In the genomic region with DNA sequence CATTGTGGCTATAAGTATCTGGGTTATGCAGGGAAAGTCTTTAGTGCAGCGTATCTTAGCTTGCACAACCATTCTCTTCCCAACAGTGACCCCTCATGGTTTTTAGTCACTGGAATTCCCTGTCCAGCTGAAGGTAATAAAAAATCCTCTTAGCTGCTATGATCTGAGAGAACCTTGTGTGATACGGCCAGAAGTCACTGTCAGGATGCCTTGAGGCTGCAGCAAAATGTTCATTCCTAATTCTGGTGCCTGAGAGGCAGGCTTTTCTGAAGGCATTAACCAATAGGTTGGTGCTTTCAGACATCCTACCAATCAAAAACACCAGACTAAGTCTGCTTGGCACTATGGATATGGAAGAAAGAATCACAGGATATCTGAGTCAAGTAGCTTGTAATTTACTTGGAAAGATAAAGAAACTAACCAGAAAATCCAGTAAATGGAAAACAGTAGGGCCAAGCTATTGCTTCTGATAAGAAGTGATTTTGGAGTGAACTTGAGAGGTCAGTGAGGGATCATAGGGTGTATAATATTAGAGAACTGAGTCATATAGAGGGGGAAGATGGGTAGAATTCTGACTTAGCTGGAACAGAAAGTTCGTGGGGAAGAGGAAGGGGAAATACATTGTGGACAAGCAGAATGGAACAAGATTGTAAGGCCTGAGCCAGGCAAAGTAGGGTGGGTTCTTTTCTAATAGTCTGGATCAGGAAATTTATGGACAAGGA, we compare ENCODE assay signal across 14 cellular contexts.
DNase-seq lines count a peak whose midpoint lies in the region; ATAC-seq and TF ChIP-seq lines count a peak whose summit lies in the region.
"Had no signal": no experiment of that assay in that cellular context is flagged by ENCODE, and none has a peak within 500 bp of the region (broad histone marks: within the 10 kb centered on the region; RNA-seq: fewer than 3 reads in every experiment).

No MANE protein-coding gene starts in this region.

- H3K4me3 ChIP-seq in LNCaP clone FGC (ENCODE audit: low read depth, low read length) (no peak overlapping the region), GM23338 (no peak overlapping the region)
- H3K4me3 ChIP-seq: BLaER1 had no signal

- H3K36me3 Mint-ChIP-seq in activated T-helper 1 cell treated with anti-CD3 and anti-CD28 coated beads, Interleukin-12 subunit alpha, Interleukin-12 subunit beta, Interleukin-2, Interleukin-4 antibody, amounts not matched to agents 30 ng/mL and 10 ng/mL and 1 ng/mL, durations not matched to agents 14 hours and 24 hours and 36 hours (ENCODE audit: low read depth), result no peaks in the 10 kb centered on the region
- no peaks in the 10 kb centered on the region for H3K36me3 Mint-ChIP-seq in GM23338 (ENCODE audit: low read depth)

- no peak overlapping the region for H3K4me3 Mint-ChIP-seq in activated T-helper 1 cell treated with anti-CD3 and anti-CD28 coated beads, Interleukin-12 subunit alpha, Interleukin-12 subunit beta, Interleukin-2, Interleukin-4 antibody, amounts not matched to agents 30 ng/mL and 10 ng/mL and 1 ng/mL, durations not matched to agents 14 hours and 24 hours and 36 hours
- H3K4me3 Mint-ChIP-seq in GM23338, result no peak overlapping the region
- H3K4me3 Mint-ChIP-seq: neural crest cell had no signal

- H3K27me3 ChIP-seq in GM23338 (ENCODE audit: insufficient read depth), result no peaks in the 10 kb centered on the region
- H3K27me3 ChIP-seq: BLaER1 had no signal

- DNase-seq in AG08395 (ENCODE audit: low spot score) (peak; percentile 31), LNCaP clone FGC (ENCODE audit: low read depth) (no peak), dedifferentiated amniotic fluid mesenchymal stem cell (ENCODE audit: extremely low spot score) (peak; percentile 47), medulla oblongata (ENCODE audit: extremely low spot score) (peak; percentile 15), GM23338 (ENCODE audit: low spot score) (no peak), hypothalamus (lab: John Stamatoyannopoulos, UW) (no peak)
- no peak for DNase-seq in activated T-helper 1 cell treated with anti-CD3 and anti-CD28 coated beads, Interleukin-12 subunit alpha, Interleukin-12 subunit beta, Interleukin-2, Interleukin-4 antibody, amounts not matched to agents 30 ng/mL and 10 ng/mL and 1 ng/mL, durations not matched to agents 14 hours and 24 hours and 36 hours (ENCODE audit: low spot score)
- DNase-seq in activated effector memory CD4-positive, alpha-beta T cell treated with Interleukin-2 at 50 U/mL for 16 hours, result no peak
- DNase-seq: amniotic stem cell, GDM1, Kasumi-1, RPMI8226 had no signal

- no peak overlapping the region for H2AFZ ChIP-seq in GM23338

- TF ChIP-seq CTCF in LNCaP clone FGC (IDR thresholded peaks at IDR 0.05; ENCODE audit: control insufficient read depth, extremely low read depth, insufficient read depth) (0 out of 2 replicates have a peak, but pooled peaks have one; percentile 12), GM23338 (conservative IDR thresholded peaks at IDR 0.05; ENCODE audit: low read depth in 2 of 2) (peak in 1 of 2 experiments; percentile 31; a peak in 2 of 4 replicates)

- H3K79me2 ChIP-seq in GM23338 (replicated peaks; ENCODE audit: insufficient read depth), result no peaks in the 10 kb centered on the region

- H3K9me3 Mint-ChIP-seq in activated T-helper 1 cell treated with anti-CD3 and anti-CD28 coated beads, Interleukin-12 subunit alpha, Interleukin-12 subunit beta, Interleukin-2, Interleukin-4 antibody, amounts not matched to agents 30 ng/mL and 10 ng/mL and 1 ng/mL, durations not matched to agents 14 hours and 24 hours and 36 hours, result no peaks in the 10 kb centered on the region
- H3K9me3 Mint-ChIP-seq in GM23338, result no peaks in the 10 kb centered on the region
- H3K9me3 Mint-ChIP-seq: neural crest cell had no signal

- H3K27ac Mint-ChIP-seq in activated T-helper 1 cell treated with anti-CD3 and anti-CD28 coated beads, Interleukin-12 subunit alpha, Interleukin-12 subunit beta, Interleukin-2, Interleukin-4 antibody, amounts not matched to agents 30 ng/mL and 10 ng/mL and 1 ng/mL, durations not matched to agents 14 hours and 24 hours and 36 hours, result no peak overlapping the region
- no peak overlapping the region for H3K27ac Mint-ChIP-seq in GM23338

- no peak overlapping the region for H3K4me2 ChIP-seq in GM23338
- H3K4me2 ChIP-seq: BLaER1 had no signal

- no peaks in the 10 kb centered on the region for H3K4me1 ChIP-seq in GM23338 (ENCODE audit: insufficient read depth)
- H3K4me1 ChIP-seq: BLaER1 had no signal

- H3K9me2 ChIP-seq in GM23338 (ENCODE audit: insufficient read depth), result 0 out of 2 replicates have a peak, but pooled peaks cover 6% of the 10 kb centered on the region

- peaks cover 5% of the 10 kb centered on the region for H3K4me1 Mint-ChIP-seq in activated T-helper 1 cell treated with anti-CD3 and anti-CD28 coated beads, Interleukin-12 subunit alpha, Interleukin-12 subunit beta, Interleukin-2, Interleukin-4 antibody, amounts not matched to agents 30 ng/mL and 10 ng/mL and 1 ng/mL, durations not matched to agents 14 hours and 24 hours and 36 hours (ENCODE audit: low read depth)
- no peaks in the 10 kb centered on the region; the same call in 2 of the 3 replicates for H3K4me1 Mint-ChIP-seq in GM23338
- H3K4me1 Mint-ChIP-seq: neural crest cell had no signal

- no peak overlapping the region for H3K27ac ChIP-seq in GM23338 (ENCODE audit: low read depth)
- H3K27ac ChIP-seq: BLaER1 had no signal

- no peaks in the 10 kb centered on the region for H3F3A ChIP-seq in GM23338 (replicated peaks; ENCODE audit: low read depth)

- intact Hi-C loops in activated T-helper 1 cell treated with anti-CD3 and anti-CD28 coated beads, Interleukin-12 subunit alpha, Interleukin-12 subunit beta, Interleukin-2, Interleukin-4 antibody, amounts not matched to agents 30 ng/mL and 10 ng/mL and 1 ng/mL, durations not matched to agents 14 hours and 24 hours and 36 hours (cut with micrococcal nuclease), result no loop called here

- H3K27me3 Mint-ChIP-seq in activated T-helper 1 cell treated with anti-CD3 and anti-CD28 coated beads, Interleukin-12 subunit alpha, Interleukin-12 subunit beta, Interleukin-2, Interleukin-4 antibody, amounts not matched to agents 30 ng/mL and 10 ng/mL and 1 ng/mL, durations not matched to agents 14 hours and 24 hours and 36 hours (ENCODE audit: insufficient read depth), result peaks cover 3% of the 10 kb centered on the region
- peaks cover 3% of the 10 kb centered on the region for H3K27me3 Mint-ChIP-seq in GM23338 (ENCODE audit: insufficient read depth, low read depth, poor library complexity)

- no peaks in the 10 kb centered on the region for H3K36me3 ChIP-seq in GM23338 (ENCODE audit: insufficient read depth)
- H3K36me3 ChIP-seq: BLaER1 had no signal

- H4K20me1 ChIP-seq in GM23338 (replicated peaks; ENCODE audit: insufficient read depth), result no peaks in the 10 kb centered on the region
- H4K20me1 ChIP-seq: BLaER1 had no signal

- no peak for ATAC-seq in GM23338

TF ChIP-seq in GM23338, 12 proteins besides CTCF, POLR2A, EP300 and RAD21 (continues in another document):
- no peak for TF ChIP-seq NANOG (IDR thresholded peaks at IDR 0.05; ENCODE audit: borderline replicate concordance)

Comparison
In these comparisons a context has a peak if more than half of its experiments do, and no peak if none do; other contexts are left out.
1. DNase-seq: peak in AG08395 (single experiment), dedifferentiated amniotic fluid mesenchymal stem cell (single experiment) and medulla oblongata (single experiment); none in LNCaP clone FGC (single experiment), activated T-helper 1 cell treated with anti-CD3 and anti-CD28 coated beads, Interleukin-12 subunit alpha, Interleukin-12 subunit beta, Interleukin-2, Interleukin-4 antibody, amounts not matched to agents 30 ng/mL and 10 ng/mL and 1 ng/mL, durations not matched to agents 14 hours and 24 hours and 36 hours (single experiment), GM23338 (single experiment), hypothalamus (0 of 51) and activated effector memory CD4-positive, alpha-beta T cell treated with Interleukin-2 at 50 U/mL for 16 hours (single experiment).